1 cellular context compared by ENCODE assay signal in the genomic region with DNA sequence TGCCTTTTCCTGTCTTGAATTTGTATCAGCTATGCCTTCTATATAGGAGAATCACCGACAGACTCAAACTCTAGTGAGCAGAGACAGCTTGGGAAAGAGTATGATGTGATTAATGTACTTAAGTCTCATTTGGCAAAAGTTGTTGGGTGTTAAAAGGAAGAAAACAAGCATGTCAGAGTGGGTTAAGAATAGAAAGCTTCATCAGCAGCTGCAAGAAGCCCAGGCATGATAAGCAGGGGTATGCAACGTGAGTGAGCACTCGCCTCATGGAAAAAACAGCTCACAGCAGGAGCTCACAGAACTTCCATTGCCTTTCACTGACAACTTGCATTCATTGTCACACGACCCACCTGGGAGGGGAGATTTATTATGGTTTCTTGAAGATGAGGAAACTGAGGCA.
TF ChIP-seq lines count a peak whose summit lies in the region.

No MANE protein-coding gene starts in this region.

TF ChIP-seq in WTC11, 78 proteins besides CTCF, POLR2A, EP300 and RAD21 (continued from another document):
- TF ChIP-seq, protein P1, sequence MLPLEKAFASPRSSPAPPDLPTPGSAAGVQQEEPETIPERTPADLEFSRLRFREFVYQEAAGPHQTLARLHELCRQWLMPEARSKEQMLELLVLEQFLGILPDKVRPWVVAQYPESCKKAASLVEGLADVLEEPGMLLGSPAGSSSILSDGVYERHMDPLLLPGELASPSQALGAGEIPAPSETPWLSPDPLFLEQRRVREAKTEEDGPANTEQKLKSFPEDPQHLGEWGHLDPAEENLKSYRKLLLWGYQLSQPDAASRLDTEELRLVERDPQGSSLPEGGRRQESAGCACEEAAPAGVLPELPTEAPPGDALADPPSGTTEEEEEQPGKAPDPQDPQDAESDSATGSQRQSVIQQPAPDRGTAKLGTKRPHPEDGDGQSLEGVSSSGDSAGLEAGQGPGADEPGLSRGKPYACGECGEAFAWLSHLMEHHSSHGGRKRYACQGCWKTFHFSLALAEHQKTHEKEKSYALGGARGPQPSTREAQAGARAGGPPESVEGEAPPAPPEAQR (CRISPR knock-in tag; IDR thresholded peaks at IDR 0.05) = no peak
- TF ChIP-seq CREB1 (CRISPR knock-in tag; IDR thresholded peaks at IDR 0.05) (no peak), ATF1 (CRISPR knock-in tag; IDR thresholded peaks at IDR 0.05) (no peak), ETV6 (CRISPR knock-in tag; IDR thresholded peaks at IDR 0.05) (no peak), NR3C1 (CRISPR knock-in tag; conservative IDR thresholded peaks at IDR 0.05; ENCODE audit: low read depth) (no peak), KAT7 (CRISPR knock-in tag; IDR thresholded peaks at IDR 0.05; ENCODE audit: borderline replicate concordance) (no peak), OVOL2 (CRISPR knock-in tag; IDR thresholded peaks at IDR 0.05; ENCODE audit: borderline replicate concordance) (no peak)
- TF ChIP-seq, protein P2, sequence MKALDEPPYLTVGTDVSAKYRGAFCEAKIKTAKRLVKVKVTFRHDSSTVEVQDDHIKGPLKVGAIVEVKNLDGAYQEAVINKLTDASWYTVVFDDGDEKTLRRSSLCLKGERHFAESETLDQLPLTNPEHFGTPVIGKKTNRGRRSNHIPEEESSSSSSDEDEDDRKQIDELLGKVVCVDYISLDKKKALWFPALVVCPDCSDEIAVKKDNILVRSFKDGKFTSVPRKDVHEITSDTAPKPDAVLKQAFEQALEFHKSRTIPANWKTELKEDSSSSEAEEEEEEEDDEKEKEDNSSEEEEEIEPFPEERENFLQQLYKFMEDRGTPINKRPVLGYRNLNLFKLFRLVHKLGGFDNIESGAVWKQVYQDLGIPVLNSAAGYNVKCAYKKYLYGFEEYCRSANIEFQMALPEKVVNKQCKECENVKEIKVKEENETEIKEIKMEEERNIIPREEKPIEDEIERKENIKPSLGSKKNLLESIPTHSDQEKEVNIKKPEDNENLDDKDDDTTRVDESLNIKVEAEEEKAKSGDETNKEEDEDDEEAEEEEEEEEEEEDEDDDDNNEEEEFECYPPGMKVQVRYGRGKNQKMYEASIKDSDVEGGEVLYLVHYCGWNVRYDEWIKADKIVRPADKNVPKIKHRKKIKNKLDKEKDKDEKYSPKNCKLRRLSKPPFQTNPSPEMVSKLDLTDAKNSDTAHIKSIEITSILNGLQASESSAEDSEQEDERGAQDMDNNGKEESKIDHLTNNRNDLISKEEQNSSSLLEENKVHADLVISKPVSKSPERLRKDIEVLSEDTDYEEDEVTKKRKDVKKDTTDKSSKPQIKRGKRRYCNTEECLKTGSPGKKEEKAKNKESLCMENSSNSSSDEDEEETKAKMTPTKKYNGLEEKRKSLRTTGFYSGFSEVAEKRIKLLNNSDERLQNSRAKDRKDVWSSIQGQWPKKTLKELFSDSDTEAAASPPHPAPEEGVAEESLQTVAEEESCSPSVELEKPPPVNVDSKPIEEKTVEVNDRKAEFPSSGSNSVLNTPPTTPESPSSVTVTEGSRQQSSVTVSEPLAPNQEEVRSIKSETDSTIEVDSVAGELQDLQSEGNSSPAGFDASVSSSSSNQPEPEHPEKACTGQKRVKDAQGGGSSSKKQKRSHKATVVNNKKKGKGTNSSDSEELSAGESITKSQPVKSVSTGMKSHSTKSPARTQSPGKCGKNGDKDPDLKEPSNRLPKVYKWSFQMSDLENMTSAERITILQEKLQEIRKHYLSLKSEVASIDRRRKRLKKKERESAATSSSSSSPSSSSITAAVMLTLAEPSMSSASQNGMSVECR (CRISPR knock-in tag; IDR thresholded peaks at IDR 0.05; ENCODE audit: borderline replicate concordance) = no peak
TF ChIP-seq in WTC11: peak in this region for 0.
